9 cellular contexts compared by ENCODE assay signal in genomic region chr2:79512442-79513401, GRCh38. TPM values are rescaled to one million over a fixed set of nuclear protein-coding genes. Genes with fewer than 3 reads are reported as not detected.
DNase-seq lines count a peak whose midpoint lies in the region; ATAC-seq and TF ChIP-seq lines count a peak whose summit lies in the region.
"Had no signal": no experiment of that assay in that cellular context is flagged by ENCODE, and none has a peak within 500 bp of the region (broad histone marks: within the 10 kb centered on the region; RNA-seq: fewer than 3 reads in every experiment).

CTNNA2 (plus strand) TSS chr2:79513051.

- peak in 2 of 4 donors; percentile 26 to 29 for TF ChIP-seq CTCF in right lobe of liver (IDR thresholded peaks at IDR 0.05)
- TF ChIP-seq CTCF in suprapubic skin (IDR thresholded peaks at IDR 0.05) = peak in 1 of 2 donors; percentile 15

- peak; percentile 69 for ATAC-seq in HG03432 (IDR thresholded peaks at IDR 0.05; ENCODE audit: unreplicated experiment)
- peak; percentile 74 to 92 (median 88) for ATAC-seq in right lobe of liver

- H3K4me1 ChIP-seq in right lobe of liver (no peaks in the 10 kb centered on the region), suprapubic skin (peaks cover 7% of the 10 kb centered on the region)

- TF ChIP-seq EP300 in suprapubic skin (IDR thresholded peaks at IDR 0.05) = no peak

- WGBS in right lobe of liver (ENCODE audit: insufficient coverage, low coverage, low lambda C conversion rate, missing lambda C conversion rate) = 5% methylated on average over 26 of the region's 87 CpGs
- 4% methylated on average over 20 of the region's 87 CpGs for WGBS in suprapubic skin

- DNase-seq in SKM-1 treated with dmso at 0.1 percent for 144 hours (lab: John Stamatoyannopoulos, UW; ENCODE audit: unreplicated experiment) = peak; percentile 43
- no peak for DNase-seq in SKM-1 (lab: John Stamatoyannopoulos, UW; ENCODE audit: unreplicated experiment)
- DNase-seq in NCI-H82 treated with DMSO at 0.1 percent for 48 hours (lab: John Stamatoyannopoulos, UW; ENCODE audit: unreplicated experiment) = peak; percentile 73
- peak; percentile 51 to 63 (median 58) for DNase-seq in right lobe of liver
- DNase-seq in suprapubic skin (ENCODE audit: low spot score in 2 of 2) = no peak
- DNase-seq in NOMO-1 treated with DMSO at 0.1 percent for 48 hours (lab: John Stamatoyannopoulos, UW; ENCODE audit: unreplicated experiment) = no peak

- H3K36me3 ChIP-seq in right lobe of liver (no peaks in the 10 kb centered on the region), suprapubic skin (no peaks in the 10 kb centered on the region)

- TF ChIP-seq POLR2A in right lobe of liver (IDR thresholded peaks at IDR 0.05) = no peak
- TF ChIP-seq POLR2A in suprapubic skin (IDR thresholded peaks at IDR 0.05) = no peak

- intact Hi-C loops in right lobe of liver (cut with DNase I) = no loop called here

- H3K27me3 ChIP-seq in right lobe of liver (peaks cover 0 to 6% of the 10 kb centered on the region in 2 donors), suprapubic skin (peaks cover 19% of the 10 kb centered on the region)

- H3K4me3 ChIP-seq in right lobe of liver (peak within 1 kb of the TSS; percentile 14 to 57 (median 37)), suprapubic skin (peak within 1 kb of the TSS; percentile 45)

- no peaks in the 10 kb centered on the region for H3K9me3 ChIP-seq in right lobe of liver
- no peaks in the 10 kb centered on the region for H3K9me3 ChIP-seq in suprapubic skin

- H3K27ac ChIP-seq in cingulate gyrus (ENCODE audit: low read depth, low read length) = peak within 1 kb of the TSS; percentile 31
- H3K27ac ChIP-seq in right lobe of liver = no peak within 1 kb of the TSS
- H3K27ac ChIP-seq in suprapubic skin = no peak within 1 kb of the TSS

RNA-seq across cellular contexts. Expression of gene CTNNA2, which starts in this region (rescaled TPM):
- total RNA-seq in right lobe of liver (under 1 TPM in 1 of 6 experiments, not detected in 5; 0.44 TPM), suprapubic skin (under 1 TPM in 2 of 4 donors, not detected in 2; 0.15 to 0.21 TPM)
- total RNA-seq: T-helper 2 cell treated with Interferon-gamma antibody and Interleukin-4, amounts not matched to agents 100 ng/mL and 5 ng/mL, for 36 hours had no signal

Comparison
In these comparisons a context has a peak if more than half of its experiments do, and no peak if none do; other contexts are left out.
1. DNase-seq: peak in SKM-1 treated with dmso at 0.1 percent for 144 hours (single experiment) and NCI-H82 treated with DMSO at 0.1 percent for 48 hours (single experiment); none in SKM-1 (single experiment), suprapubic skin (0 of 2) and NOMO-1 treated with DMSO at 0.1 percent for 48 hours (single experiment).
2. Peak in DNase-seq, ATAC-seq and H3K4me3 ChIP-seq in right lobe of liver; RNA of the gene not detected or under 1 TPM.